Comparison of ENCODE assay signal across 8 cellular contexts in the genomic region with DNA sequence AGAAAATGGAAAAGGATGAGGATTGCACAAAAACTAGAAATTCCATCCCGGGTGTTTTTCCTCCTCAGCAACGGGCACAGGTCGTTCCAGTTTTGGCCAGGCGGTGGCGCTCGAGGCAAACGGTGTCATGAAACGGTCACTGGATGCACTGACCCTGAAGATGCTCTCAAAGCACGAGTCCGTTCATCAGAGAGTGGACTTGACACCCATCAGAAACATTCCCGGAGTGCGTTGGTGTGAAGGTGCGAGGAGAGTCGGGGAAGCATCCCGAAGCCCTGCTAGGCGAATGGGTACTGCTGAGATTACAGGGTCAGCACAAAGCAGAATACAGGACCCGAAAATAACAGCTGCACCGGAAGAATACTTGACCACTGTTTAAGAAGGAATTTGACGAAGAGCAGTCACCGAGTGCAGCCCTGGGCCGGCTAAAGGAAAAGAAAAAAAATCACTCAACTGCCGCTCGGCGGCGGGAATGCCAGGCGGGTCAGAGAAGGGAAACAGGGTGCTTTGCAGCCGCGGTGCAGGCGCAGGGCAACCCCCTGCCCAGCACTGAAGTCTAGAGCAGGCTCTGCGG.
DNase-seq lines count a peak whose midpoint lies in the region; ATAC-seq and TF ChIP-seq lines count a peak whose summit lies in the region.

No MANE protein-coding gene starts in this region.

- peak overlapping the region; percentile 57 for H3K4me3 ChIP-seq in AG04450 (ENCODE audit: low read depth, low read length)

- H3K79me1 ChIP-seq in H9 (ENCODE audit: insufficient read depth, low read depth, low read length, poor library complexity, severe bottlenecking), result no peaks in the 10 kb centered on the region

- CTCF ChIA-PET in AG04450 (lab: Charles Lee), result interaction anchor here (0.5 to 2.7 kb wide), 18 partner anchors 10 to 440 kb away, joined by 3 to 15 read pairs (median 4); no protein-coding TSS in a partner anchor

- H3K27ac ChIP-seq in AG04450 (ENCODE audit: low read depth, low read length) (peak overlapping the region; percentile 63), H9 (ENCODE audit: insufficient read length, low read depth, low read length) (no peak overlapping the region)

- no peak overlapping the region for H2BK20ac ChIP-seq in H9 (ENCODE audit: low read depth, low read length, poor library complexity, severe bottlenecking)

- H2BK12ac ChIP-seq in H9 (ENCODE audit: insufficient read length, low read depth, low read length), result no peak overlapping the region

- H2AK5ac ChIP-seq in H9 (ENCODE audit: insufficient read length, low read length), result no peak overlapping the region

- H3K9me3 Mint-ChIP-seq in H9, result no peaks in the 10 kb centered on the region

- no peak overlapping the region for H3K4ac ChIP-seq in H9 (ENCODE audit: low read depth, low read length)

- DNase-seq in AG04450 (ENCODE audit: low read depth, low spot score) (peak; percentile 49), H9 (peak; percentile 84), NCI-H524 (lab: John Stamatoyannopoulos, UW) (peak; percentile 78 to 87), dedifferentiated amniotic fluid mesenchymal stem cell (ENCODE audit: extremely low spot score) (peak; percentile 72), left lobe of liver (ENCODE audit: low spot score) (peak; percentile 88)
- peak; percentile 75 for DNase-seq in activated CD4-positive, alpha-beta T cell treated with anti-CD3 and anti-CD28 coated beads, Interleukin-2, amount 50 U/mL, for 1 hour
- DNase-seq in stimulated activated CD4-positive, alpha-beta T cell treated with anti-CD3 and anti-CD28 coated beads, Interleukin-1b, Interleukin-23, amount 100 ng/mL, for 24 hours (ENCODE audit: low read depth in 4 of 4, low spot score in 1 of 4), result peak; percentile 48 to 72 (median 62)

- ATAC-seq in left lobe of liver (peak; percentile 99), HG02885 (IDR thresholded peaks at IDR 0.05; ENCODE audit: poor library complexity, unreplicated experiment) (no peak)

- WGBS in H9 (ENCODE audit: extremely low coverage, insufficient read length, low lambda C conversion rate), result no CpG with 5 or more reads among the region's 30 CpGs

- H3K27me3 ChIP-seq in AG04450 (ENCODE audit: control insufficient read depth, insufficient read depth, low read length) (no peaks in the 10 kb centered on the region), H9 (ENCODE audit: insufficient read depth, low read length) (no peaks in the 10 kb centered on the region)

- no peak overlapping the region for H3K23ac ChIP-seq in H9 (ENCODE audit: insufficient read length, low read depth, low read length)

- H3K4me1 Mint-ChIP-seq in H9, result peaks cover 19 to 26% of the 10 kb centered on the region in 2 experiments

- no peaks in the 10 kb centered on the region for H3K36me3 Mint-ChIP-seq in H9 (ENCODE audit: insufficient read depth in 1 of 3, low read depth in 3 of 3)

- H4K91ac ChIP-seq in H9 (ENCODE audit: insufficient read length, low read depth, low read length), result no peak overlapping the region

- H3K4me1 ChIP-seq in H9 (ENCODE audit: insufficient read depth, low read length), result no peaks in the 10 kb centered on the region

- H3K56ac ChIP-seq in H9 (ENCODE audit: insufficient read length, low read depth, low read length), result no peak overlapping the region

- POLR2A ChIA-PET in AG04450 (lab: Yijun Ruan, JAX), result interaction anchor here (0.6 kb wide), 1 partner anchor 186 kb away, joined by 7 read pairs; no protein-coding TSS in a partner anchor

- no peaks in the 10 kb centered on the region for H3K79me2 ChIP-seq in H9 (ENCODE audit: insufficient read depth, low read length)

- peak overlapping the region; percentile 36 to 98 (median 91); a peak in 5 of 7 replicates for H3K27ac Mint-ChIP-seq in H9

- H4K8ac ChIP-seq in H9 (replicated peaks; ENCODE audit: insufficient read length, low read depth, low read length), result no peak overlapping the region

- no peaks in the 10 kb centered on the region for H4K20me1 ChIP-seq in H9 (ENCODE audit: control insufficient read depth, insufficient read depth, insufficient read length)

- no peak overlapping the region for H3K9ac ChIP-seq in H9 (ENCODE audit: extremely low read depth, insufficient read length, low read length)

- TF ChIP-seq CTCF in AG04450 (IDR thresholded peaks at IDR 0.05; ENCODE audit: low read depth, low read length) (peak; percentile 96), H9 (conservative IDR thresholded peaks at IDR 0.05) (peak; percentile 94)

- no peak overlapping the region for H3T11ph ChIP-seq in H9 (ENCODE audit: low read length)

- H2BK5ac ChIP-seq in H9 (ENCODE audit: insufficient read length, low read length), result no peak overlapping the region

- H3K4me3 Mint-ChIP-seq in H9, result peak overlapping the region; percentile 65 to 81

- H3K27me3 Mint-ChIP-seq in H9 (ENCODE audit: low read depth), result peaks cover 2% of the 10 kb centered on the region; the same call in 1 of the 2 replicates

- H3K23me2 ChIP-seq in H9 (ENCODE audit: insufficient read length, low read depth, low read length, poor library complexity, severe bottlenecking), result no peaks in the 10 kb centered on the region

- H2AFZ ChIP-seq in H9 (ENCODE audit: low read length), result no peak overlapping the region

- no peak overlapping the region for H4K5ac ChIP-seq in H9 (ENCODE audit: insufficient read length, low read depth, low read length)

- no peak overlapping the region for H2BK120ac ChIP-seq in H9 (ENCODE audit: low read depth, low read length, poor library complexity, severe bottlenecking)

- H3K18ac ChIP-seq in H9 (ENCODE audit: insufficient read length, low read depth, low read length), result peak overlapping the region; percentile 66

- no peaks in the 10 kb centered on the region for H3K9me3 ChIP-seq in AG04450 (ENCODE audit: control insufficient read depth, insufficient read depth, low read length)
- no peaks in the 10 kb centered on the region for H3K9me3 ChIP-seq in H9 (ENCODE audit: control insufficient read depth, low read depth, low read length)

- H3K14ac ChIP-seq in H9 (ENCODE audit: insufficient read depth, low read length), result no peak overlapping the region

- H2BK15ac ChIP-seq in H9 (ENCODE audit: low read depth, low read length), result no peak overlapping the region

- peak overlapping the region; percentile 60 for H3K4me2 ChIP-seq in H9 (ENCODE audit: insufficient read depth, insufficient read length, low read length)
